ENCODE assay signal across 8 cellular contexts in the genomic region with DNA sequence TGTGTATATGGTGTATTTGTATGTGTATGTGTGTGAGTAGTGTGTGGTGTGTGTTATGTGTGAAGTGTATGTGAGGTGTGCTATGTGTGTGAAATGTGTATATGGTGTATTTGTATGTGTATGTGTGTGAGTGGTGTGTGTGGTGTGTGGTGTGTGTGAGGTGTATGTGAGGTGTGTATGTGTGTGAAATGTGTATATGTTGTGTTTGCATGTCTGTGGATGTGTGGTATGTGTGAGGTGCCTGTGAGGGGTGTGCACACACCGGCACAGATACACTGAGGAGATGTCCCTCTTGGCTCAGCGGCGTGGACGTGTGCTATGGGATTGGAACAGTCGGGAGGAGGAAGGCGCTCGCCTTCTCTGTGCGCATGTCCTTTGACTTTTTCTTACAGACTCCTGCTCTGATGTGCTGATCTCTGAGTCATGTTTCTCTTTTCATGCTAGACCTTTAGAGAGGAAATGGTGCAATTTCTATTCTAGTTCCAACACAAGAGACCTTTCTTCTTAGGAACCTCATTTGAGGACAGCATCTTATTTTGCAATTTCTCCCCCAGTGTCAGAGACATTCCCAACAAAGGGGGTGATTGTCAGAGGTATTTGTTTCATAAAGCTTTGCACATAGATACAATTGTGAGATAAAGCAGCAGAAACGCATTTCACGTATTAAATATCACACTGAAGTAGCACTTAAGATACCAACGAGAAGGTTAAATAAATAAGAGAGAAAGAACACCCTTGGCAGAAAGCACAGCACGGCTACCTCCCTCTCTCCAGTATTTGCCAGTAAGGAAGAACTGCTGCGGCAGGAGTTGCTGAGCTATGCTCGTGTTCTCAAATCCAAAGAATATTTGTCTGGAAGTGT. TPM values are rescaled to one million over a fixed set of nuclear protein-coding genes. Genes with fewer than 3 reads are reported as not detected.
DNase-seq lines count a peak whose midpoint lies in the region; ATAC-seq, FAIRE-seq and TF ChIP-seq lines count a peak whose summit lies in the region.
"Had no signal": no experiment of that assay in that cellular context is flagged by ENCODE, and none has a peak within 500 bp of the region (broad histone marks: within the 10 kb centered on the region; RNA-seq: fewer than 3 reads in every experiment).

No MANE protein-coding gene starts in this region.

- H3K4me2 ChIP-seq in keratinocyte (ENCODE audit: control insufficient read depth, extremely low read depth, insufficient read depth, low read depth, low read length): peak overlapping the region; percentile 73

- H3K79me2 ChIP-seq in keratinocyte (ENCODE audit: control insufficient read depth, insufficient read depth, low read length): no peaks in the 10 kb centered on the region

- DNase-seq in GM04503 (ENCODE audit: low read depth) (peak; percentile 84), NCI-H187 treated with DMSO at 0.1 percent for 48 hours (lab: John Stamatoyannopoulos, UW) (peak; percentile 58), keratinocyte (ENCODE audit: low read depth, low spot score) (peak; percentile 53), upper lobe of right lung (peak; percentile 74), endodermal cell (no peak)
- peak; percentile 3 for DNase-seq in activated T-helper 9 cell treated with anti-CD3 and anti-CD28 coated beads, Interleukin-2, amount 50 U/mL, for 16 hours (ENCODE audit: low read depth)
- DNase-seq: T-cell had no signal

- H3K36me3 Mint-ChIP-seq in endodermal cell (ENCODE audit: low read depth): no peaks in the 10 kb centered on the region
- H3K36me3 Mint-ChIP-seq: T-cell had no signal

- H2AFZ ChIP-seq in keratinocyte (ENCODE audit: control insufficient read depth, low read length): peak overlapping the region; percentile 93

- TF ChIP-seq CTCF in keratinocyte (optimal IDR thresholded peaks at IDR 0.05 in 1 of 3, IDR thresholded peaks at IDR 0.05 in 1 of 3, conservative IDR thresholded peaks at IDR 0.05 in 1 of 3; ENCODE audit: extremely low read depth in 1 of 3, insufficient read depth in 2 of 3, low read length in 3 of 3) (no peak), upper lobe of right lung (IDR thresholded peaks at IDR 0.05) (no peak), endodermal cell (conservative IDR thresholded peaks at IDR 0.05) (no peak)

- H3K9me3 ChIP-seq in keratinocyte (ENCODE audit: control insufficient read depth, low read depth, low read length): no peaks in the 10 kb centered on the region
- H3K9me3 ChIP-seq in upper lobe of right lung: no peaks in the 10 kb centered on the region
- H3K9me3 ChIP-seq in endodermal cell (ENCODE audit: control insufficient read depth, low read length): no peaks in the 10 kb centered on the region

- H3K36me3 ChIP-seq in keratinocyte (ENCODE audit: control insufficient read depth in 2 of 2, extremely low read depth in 1 of 2, insufficient read depth in 2 of 2, low read length in 2 of 2) (no peaks in the 10 kb centered on the region), upper lobe of right lung (no peaks in the 10 kb centered on the region), endodermal cell (ENCODE audit: control insufficient read depth, insufficient read depth, low read length) (no peaks in the 10 kb centered on the region)

- peak; percentile 55 for FAIRE-seq in keratinocyte (lab: Jason Lieb, UNC)

- H4K20me1 ChIP-seq in keratinocyte (ENCODE audit: control insufficient read depth, extremely low read depth, insufficient read depth, low read length): no peaks in the 10 kb centered on the region

- no peak overlapping the region for H3K27ac Mint-ChIP-seq in endodermal cell
- H3K27ac Mint-ChIP-seq: T-cell had no signal

- H3K27ac ChIP-seq in keratinocyte (ENCODE audit: control insufficient read depth, insufficient read depth, low read length) (peak overlapping the region; percentile 80), upper lobe of right lung (peak overlapping the region; percentile 71), endodermal cell (ENCODE audit: low read depth, low read length) (no peak overlapping the region)

- dilution Hi-C loops in keratinocyte (cut with MboI; ENCODE audit: extremely low pct_ligation_motif_present, low sequenced_read_pairs): no loop called here

- H3K4me3 ChIP-seq in keratinocyte (ENCODE audit: control insufficient read depth in 2 of 3, extremely low read depth in 1 of 3, insufficient read depth in 2 of 3, low read depth in 1 of 3, low read length in 3 of 3) (peak overlapping the region in 2 of 3 experiments; percentile 4 to 11), upper lobe of right lung (peak overlapping the region; percentile 21), endodermal cell (ENCODE audit: low read length) (no peak overlapping the region)

- intact Hi-C loops in upper lobe of right lung (cut with DNase I): no loop called here

- peaks cover 2% of the 10 kb centered on the region for H3K27me3 Mint-ChIP-seq in endodermal cell (ENCODE audit: insufficient read depth)

- peak; percentile 89 for ATAC-seq in upper lobe of right lung
- ATAC-seq in GM18870 (IDR thresholded peaks at IDR 0.05; ENCODE audit: unreplicated experiment): no peak

- H3K9ac ChIP-seq in keratinocyte (ENCODE audit: control insufficient read depth, extremely low read depth, insufficient read depth, low read length): peak overlapping the region; percentile 49
- H3K9ac ChIP-seq in endodermal cell (ENCODE audit: extremely low read depth, low read length, poor library complexity, severe bottlenecking): no peak overlapping the region

- H3K4me3 Mint-ChIP-seq in endodermal cell: no peak overlapping the region
- H3K4me3 Mint-ChIP-seq: T-cell had no signal

- no peaks in the 10 kb centered on the region for H3K9me3 Mint-ChIP-seq in endodermal cell
- H3K9me3 Mint-ChIP-seq: T-cell had no signal

- H3K4me1 ChIP-seq in keratinocyte (ENCODE audit: control insufficient read depth, extremely low read depth, insufficient read depth, low read length) (peaks cover 19% of the 10 kb centered on the region), upper lobe of right lung (no peaks in the 10 kb centered on the region), endodermal cell (ENCODE audit: control insufficient read depth, insufficient read depth, low read length) (no peaks in the 10 kb centered on the region)

- H3K4me1 Mint-ChIP-seq in endodermal cell: no peaks in the 10 kb centered on the region
- H3K4me1 Mint-ChIP-seq: T-cell had no signal

- H3K27me3 ChIP-seq in keratinocyte (ENCODE audit: control insufficient read depth, extremely low read depth, insufficient read depth, low read length) (no peaks in the 10 kb centered on the region), upper lobe of right lung (peaks cover 3% of the 10 kb centered on the region), endodermal cell (ENCODE audit: control insufficient read depth, insufficient read depth, low read length, poor library complexity, severe bottlenecking) (no peaks in the 10 kb centered on the region)

- H3K9me1 ChIP-seq in keratinocyte (ENCODE audit: control insufficient read depth, extremely low read depth, insufficient read depth, low read length): no peaks in the 10 kb centered on the region

- 84 to 92% methylated on average over 12 to 14 of the region's 14 CpGs for WGBS in endodermal cell (ENCODE audit: insufficient coverage in 1 of 2, insufficient read length in 1 of 2), 2 experiments

RNA-seq across cellular contexts. Expression of gene TNFRSF19, which starts 11.3 kb away (rescaled TPM):
- 1.1 to 1.8 TPM (median 1.2 TPM) in 3 replicates for polyA plus RNA-seq in keratinocyte
- 1.4 TPM for polyA plus RNA-seq in keratinocyte (2011; ENCODE audit: low read depth)
- 0.38 and 0.69 TPM in 2 replicates for polyA plus RNA-seq in keratinocyte (2011; cell fraction: cytosol; rRNA removed)
- polyA plus RNA-seq in keratinocyte (2011; cell fraction: nucleus; rRNA removed): 2.0 and 2.8 TPM in 2 replicates
- polyA plus RNA-seq in keratinocyte (2012; ENCODE audit: low replicate concordance): 0.41 and 0.86 TPM in 2 replicates
- 1.9 to 3.1 TPM (median 2.2 TPM) in 3 replicates for polyA minus RNA-seq in keratinocyte
- 0.58 TPM for polyA minus RNA-seq in keratinocyte (2011; cell fraction: cytosol; rRNA and poly(A)+ RNA removed)
- polyA minus RNA-seq in keratinocyte (2011; cell fraction: nucleus; rRNA and poly(A)+ RNA removed): 2.5 and 3.3 TPM in 2 replicates
- total RNA-seq in upper lobe of right lung: 17.9 TPM
- total RNA-seq in endodermal cell: 10 to 100 TPM in 1 of 2 donors, 1 to 10 TPM in 1; 9.2 to 13.0 TPM
- 58.9 TPM for polyA plus RNA-seq in endodermal cell (2013, experiment 1 of 2)
- polyA plus RNA-seq in endodermal cell (2013, experiment 2 of 2): 53.9 TPM
